ENCODE assay signal across 26 cellular contexts in the genomic region with DNA sequence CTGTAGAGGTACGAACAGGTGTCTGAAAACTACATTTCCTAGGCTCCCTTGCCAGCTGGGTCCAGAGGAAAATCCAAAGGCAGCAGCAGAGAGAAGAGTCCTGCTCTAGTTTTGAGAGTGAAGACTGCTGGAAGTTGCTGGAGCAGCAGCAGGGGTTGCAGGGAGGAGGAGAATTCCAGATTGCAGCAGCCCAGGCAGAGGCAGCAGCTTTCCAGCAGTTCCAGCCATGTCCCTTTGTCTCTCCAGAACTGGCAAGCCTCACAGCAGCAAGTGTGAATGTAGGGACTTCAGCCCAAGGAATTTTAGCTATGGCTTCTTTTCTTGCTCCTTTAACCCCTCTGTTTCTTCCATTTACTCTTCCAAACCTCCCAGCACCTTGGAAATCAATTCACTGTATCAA.
"Had no signal": no experiment of that assay in that cellular context is flagged by ENCODE, and none has a peak within 500 bp of the region (broad histone marks: within the 10 kb centered on the region; RNA-seq: fewer than 3 reads in every experiment).

No MANE protein-coding gene starts in this region.

- H3K9me3 ChIP-seq: pancreas, prostate gland, stomach, testis, thyroid gland, transverse colon, upper lobe of left lung, vagina had no signal

- H3K4me3 Mint-ChIP-seq: memory B cell; naive B cell; natural killer cell; nephron progenitor cell; stimulated activated naive B cell treated with anti-CD40 and anti-IgM and Interleukin-4, amounts not matched to agents 10 μg/mL and 1 μg/mL and 100 μg/mL, for 72 hours had no signal

- DNase-seq: islet precursor cell; left ventricle myocardium inferior; naive B cell; natural killer cell; nephron progenitor cell; nucleus accumbens; pancreas; posterior cingulate gyrus; retina; right cardiac atrium; stimulated activated CD4-positive, alpha-beta T cell treated with anti-CD3 and anti-CD28 coated beads, Interleukin-12 subunit alpha, Interleukin-12 subunit beta, amount 100 ng/mL, for 4 hours; stimulated activated CD4-positive, alpha-beta T cell treated with anti-CD3 and anti-CD28 coated beads, Interleukin-15, amount 100 ng/mL, for 24 hours; stimulated activated CD4-positive, alpha-beta T cell treated with anti-CD3 and anti-CD28 coated beads, Interleukin-2, amount 100 ng/mL, for 24 hours; stimulated activated CD4-positive, alpha-beta T cell treated with anti-CD3 and anti-CD28 coated beads, Interleukin-4, amount 100 ng/mL, for 1 hour; stimulated activated naive B cell treated with anti-CD40 and anti-IgM and Interleukin-4, amounts not matched to agents 10 μg/mL and 1 μg/mL and 100 μg/mL, for 72 hours; stimulated activated naive CD8-positive, alpha-beta T cell treated with anti-CD3 and anti-CD28 coated beads, Interleukin-15, Interleukin-2, amounts not matched to agents 100 U/mL and 50 U/mL, for 24 hours; stomach; testis; thyroid gland; transverse colon; upper lobe of left lung had no signal

- H3K36me3 ChIP-seq: left ventricle myocardium inferior, pancreas, prostate gland, stomach, thyroid gland, transverse colon, upper lobe of left lung, vagina had no signal

- H3K4me1 ChIP-seq: pancreas, prostate gland, testis, thyroid gland, vagina had no signal

- ATAC-seq: natural killer cell; pancreas; sciatic nerve; stimulated activated naive B cell treated with anti-CD40 and anti-IgM and Interleukin-4, amounts not matched to agents 10 μg/mL and 1 μg/mL and 100 μg/mL, for 72 hours; stimulated activated naive CD8-positive, alpha-beta T cell treated with anti-CD3 and anti-CD28 coated beads, Interleukin-15, Interleukin-2, amounts not matched to agents 100 U/mL and 50 U/mL, for 24 hours had no signal

- H3K4me3 ChIP-seq: left ventricle myocardium inferior, pancreas, prostate gland, skin epidermis, stomach, testis, thyroid gland, transverse colon, upper lobe of left lung, vagina had no signal

- H3K36me3 Mint-ChIP-seq: natural killer cell; stimulated activated naive B cell treated with anti-CD40 and anti-IgM and Interleukin-4, amounts not matched to agents 10 μg/mL and 1 μg/mL and 100 μg/mL, for 72 hours had no signal

- H3K9me3 Mint-ChIP-seq: natural killer cell had no signal

- H3K27me3 ChIP-seq: pancreas, stomach, testis, thyroid gland, transverse colon, upper lobe of left lung, vagina had no signal

- H3K27ac Mint-ChIP-seq: memory B cell; naive B cell; natural killer cell; nephron progenitor cell; stimulated activated naive B cell treated with anti-CD40 and anti-IgM and Interleukin-4, amounts not matched to agents 10 μg/mL and 1 μg/mL and 100 μg/mL, for 72 hours had no signal

- H3K27ac ChIP-seq: left ventricle myocardium inferior, pancreas, prostate gland, skin epidermis, stomach, testis, thyroid gland, transverse colon, upper lobe of left lung, vagina had no signal
